2 cellular contexts compared by ENCODE assay signal in genomic region chr16:30910427-30911029, GRCh38.
A peak's percentile ranks its signal among the peaks of the same experiment; 100 is the strongest.
TF ChIP-seq lines count a peak whose summit lies in the region.

No MANE protein-coding gene starts in this region.

TF ChIP-seq in Ishikawa, 13 proteins besides CTCF, POLR2A, EP300 and RAD21:
- TF ChIP-seq TCF12 (IDR thresholded peaks at IDR 0.05; ENCODE audit: low read depth) (no peak), REST (IDR thresholded peaks at IDR 0.05; ENCODE audit: low read depth) (no peak), ZBTB7A (IDR thresholded peaks at IDR 0.05; ENCODE audit: low read depth) (peak; percentile 60; the same call in 1 of the 2 replicates), USF1 (IDR thresholded peaks at IDR 0.05) (no peak)

TF ChIP-seq in HepG2, 621 proteins besides CTCF, POLR2A, EP300 and RAD21:
- TF ChIP-seq ZNF687 (CRISPR knock-in tag; IDR thresholded peaks at IDR 0.05) (peak; percentile 30), U2AF2 (IDR thresholded peaks at IDR 0.05; ENCODE audit: low read depth, low read length) (no peak), SNAPC2 (CRISPR knock-in tag; IDR thresholded peaks at IDR 0.05) (no peak), ZBTB7B (CRISPR knock-in tag; IDR thresholded peaks at IDR 0.05) (no peak), ZNF569 (CRISPR knock-in tag; IDR thresholded peaks at IDR 0.05; ENCODE audit: borderline replicate concordance) (no peak), TGIF2 (CRISPR knock-in tag; IDR thresholded peaks at IDR 0.05) (no peak), ZMAT5 (CRISPR knock-in tag; IDR thresholded peaks at IDR 0.05; ENCODE audit: borderline replicate concordance, low read depth) (no peak)
